16 cellular contexts compared by ENCODE assay signal in the genomic region with DNA sequence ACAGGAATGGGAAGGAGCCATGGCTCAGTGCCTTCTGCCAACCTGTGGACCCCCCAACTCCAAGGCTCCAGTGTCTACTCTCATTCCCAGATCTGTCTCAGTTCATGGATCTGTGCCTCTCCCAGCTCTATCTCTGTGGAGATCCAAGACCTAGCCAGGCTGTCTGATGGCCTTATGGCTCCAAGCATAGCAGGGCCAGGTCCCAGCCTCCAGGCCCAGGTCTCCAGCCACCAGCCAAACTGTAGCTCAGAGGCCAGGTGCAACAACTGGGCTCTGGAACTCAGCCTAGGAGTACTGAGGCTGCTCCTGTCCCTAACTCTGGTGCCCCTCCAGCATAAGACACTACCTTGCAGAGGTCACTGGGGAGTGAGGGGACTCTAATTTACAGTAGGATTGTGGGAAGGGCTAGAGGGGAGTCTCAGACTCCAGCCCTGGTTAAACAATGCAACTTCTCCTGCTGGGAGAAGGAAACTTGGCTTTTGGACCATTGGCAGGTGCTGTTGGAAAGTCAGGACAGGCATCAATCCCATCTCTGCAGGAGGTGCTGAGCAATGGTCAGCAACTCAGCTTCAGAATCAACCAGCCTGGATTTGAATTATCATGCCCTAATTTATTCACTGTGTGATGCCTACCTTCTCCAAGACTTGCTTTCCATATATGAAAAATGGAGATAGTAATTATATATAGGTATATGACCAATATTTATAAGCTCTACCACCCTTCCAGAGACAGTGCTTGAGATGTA.
DNase-seq lines count a peak whose midpoint lies in the region; ATAC-seq and TF ChIP-seq lines count a peak whose summit lies in the region.
"Had no signal": no experiment of that assay in that cellular context is flagged by ENCODE, and none has a peak within 500 bp of the region (broad histone marks: within the 10 kb centered on the region; RNA-seq: fewer than 3 reads in every experiment).

No MANE protein-coding gene starts in this region.

- no peaks in the 10 kb centered on the region for H3K27me3 ChIP-seq in BLaER1
- H3K27me3 ChIP-seq in H7 (ENCODE audit: control insufficient read depth, insufficient read depth, low read length) = peaks cover 5% of the 10 kb centered on the region
- H3K27me3 ChIP-seq in osteoblast (ENCODE audit: insufficient read depth, low read length) = peaks cover 29% of the 10 kb centered on the region

- no peak overlapping the region for H3K9ac ChIP-seq in BLaER1

- ATAC-seq in GM18868 (IDR thresholded peaks at IDR 0.05; ENCODE audit: unreplicated experiment) (no peak), HG02870 (IDR thresholded peaks at IDR 0.05; ENCODE audit: unreplicated experiment) (no peak)

- DNase-seq in H7 = peak; percentile 15
- DNase-seq in cerebellum (ENCODE audit: low spot score) = peak; percentile 86
- peak; percentile 62 for DNase-seq in osteoblast (ENCODE audit: insufficient read length, low spot score, missing footprints)
- DNase-seq in DMS79 (lab: John Stamatoyannopoulos, UW) = no peak
- DNase-seq in GM19240 (ENCODE audit: insufficient read length, low spot score) = no peak
- DNase-seq: DMS 273 treated with DMSO at 0.1 percent for 48 hours, HCEC 1CT, KBM-7, NCI-H1417 treated with DMSO at 0.1 percent for 48 hours, NCI-H1930, NCI-H69, OCI-M1, SIG-M5 had no signal

- H3K36me3 ChIP-seq in BLaER1 (no peaks in the 10 kb centered on the region), H7 (replicated peaks; ENCODE audit: control insufficient read depth, insufficient read depth, low read length) (no peaks in the 10 kb centered on the region), osteoblast (ENCODE audit: insufficient read depth, low read length) (no peaks in the 10 kb centered on the region)

- H3K27ac ChIP-seq in BLaER1 (no peak overlapping the region), osteoblast (ENCODE audit: low read depth, low read length) (no peak overlapping the region)

- H3K9me3 ChIP-seq in BLaER1 = no peaks in the 10 kb centered on the region
- H3K9me3 ChIP-seq in osteoblast (ENCODE audit: low read depth, low read length) = no peaks in the 10 kb centered on the region

- H4K20me1 ChIP-seq in BLaER1 = no peaks in the 10 kb centered on the region
- H4K20me1 ChIP-seq in osteoblast (ENCODE audit: insufficient read depth, low read length) = no peaks in the 10 kb centered on the region

- peak overlapping the region; percentile 62 for H3K4me2 ChIP-seq in BLaER1
- no peak overlapping the region for H3K4me2 ChIP-seq in osteoblast (ENCODE audit: insufficient read depth, low read length)

- H2AFZ ChIP-seq in osteoblast (ENCODE audit: low read length) = no peak overlapping the region

- TF ChIP-seq CTCF in osteoblast (IDR thresholded peaks at IDR 0.05; ENCODE audit: extremely low read depth, low read depth, low read length) = no peak

- H3K4me3 ChIP-seq in BLaER1 (no peak overlapping the region), H7 (ENCODE audit: insufficient read depth, low read depth, low read length) (no peak overlapping the region), osteoblast (ENCODE audit: insufficient read depth, low read length) (no peak overlapping the region)

- no peaks in the 10 kb centered on the region for H3K79me2 ChIP-seq in osteoblast (ENCODE audit: insufficient read depth, low read length)

- H3K4me1 ChIP-seq in BLaER1 = peaks cover 17% of the 10 kb centered on the region
- H3K4me1 ChIP-seq in osteoblast (ENCODE audit: insufficient read depth, low read length) = no peaks in the 10 kb centered on the region

Comparison
In these comparisons a context has a peak if more than half of its experiments do, and no peak if none do; other contexts are left out.
1. DNase-seq: peak in H7 (single experiment), cerebellum (single experiment) and osteoblast (single experiment); none in DMS79 (single experiment) and GM19240 (single experiment).